ENCODE assay signal across 9 cellular contexts in the genomic region with DNA sequence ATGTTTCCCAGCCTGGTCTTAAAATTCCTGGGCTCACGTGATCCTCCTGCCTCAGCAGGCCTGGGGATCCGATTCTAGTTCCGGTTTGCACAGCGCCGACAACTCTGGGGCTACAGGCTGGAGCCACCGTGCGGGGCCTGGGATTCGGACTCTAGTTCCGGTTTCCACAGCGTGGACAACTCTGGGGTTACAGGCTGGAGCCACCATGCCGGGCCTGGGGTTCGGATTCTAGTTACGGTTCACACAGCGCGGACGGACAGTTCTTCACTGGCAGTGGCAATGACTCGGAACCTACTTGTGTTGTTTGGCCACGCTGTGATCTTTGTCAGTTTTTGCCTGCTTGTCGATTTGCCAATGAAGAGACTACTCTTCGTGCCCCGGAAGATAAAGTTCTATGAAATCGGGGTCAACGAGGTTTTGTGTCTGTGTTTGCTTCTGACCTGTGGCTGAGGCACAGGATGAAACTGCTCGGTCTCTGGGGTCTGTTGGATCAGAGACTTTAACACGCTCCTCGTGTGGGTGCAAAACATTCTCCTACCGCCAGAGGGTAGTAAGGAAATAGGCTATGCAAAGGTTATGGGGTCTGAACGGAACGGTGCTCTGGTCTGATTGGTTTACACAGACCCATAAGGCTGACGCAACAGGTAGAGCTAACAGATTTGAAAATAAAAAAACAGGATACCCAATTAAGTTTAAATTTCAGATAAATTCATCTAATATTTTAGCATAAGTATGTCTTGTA. TPM values are rescaled to one million over a fixed set of nuclear protein-coding genes. Genes with fewer than 3 reads are reported as not detected.
DNase-seq lines count a peak whose midpoint lies in the region; ATAC-seq and TF ChIP-seq lines count a peak whose summit lies in the region.
"Had no signal": no experiment of that assay in that cellular context is flagged by ENCODE, and none has a peak within 500 bp of the region (broad histone marks: within the 10 kb centered on the region; RNA-seq: fewer than 3 reads in every experiment).

No MANE protein-coding gene starts in this region.

- no peak for TF ChIP-seq POLR2A in erythroblast (IDR thresholded peaks at IDR 0.05; ENCODE audit: low read length)

- intact Hi-C loops in aorta (cut with DNase I): loop anchor here in 1 of 2 donors (2.0 kb wide), 1 partner anchor 133 kb away; no protein-coding TSS in a partner anchor

- no peak overlapping the region for H3K4me2 ChIP-seq in Karpas-422 (ENCODE audit: low read depth, low read length, poor library complexity, severe bottlenecking)

- ATAC-seq in aorta (ENCODE audit: low FRiP score): peak; percentile 85
- no peak for ATAC-seq in HG03442 (IDR thresholded peaks at IDR 0.05; ENCODE audit: unreplicated experiment)

- H3K4me1 ChIP-seq in Karpas-422 (ENCODE audit: low read length) (no peaks in the 10 kb centered on the region), aorta (ENCODE audit: control insufficient read depth in 1 of 2, insufficient read depth in 2 of 2, low read length in 2 of 2) (no peaks in the 10 kb centered on the region)

- H3K27ac ChIP-seq in Karpas-422 (ENCODE audit: low read length) (no peak overlapping the region), WERI-Rb-1 (peak overlapping the region; percentile 45; the same call in 1 of the 2 replicates), aorta (ENCODE audit: low read depth in 1 of 2, low read length in 2 of 2) (no peak overlapping the region)

- H3K27me3 ChIP-seq in Karpas-422 (ENCODE audit: low read length): no peaks in the 10 kb centered on the region
- H3K27me3 ChIP-seq in WERI-Rb-1 (ENCODE audit: insufficient read depth, low read depth, severe bottlenecking): no peaks in the 10 kb centered on the region
- H3K27me3 ChIP-seq in aorta (ENCODE audit: control insufficient read depth in 1 of 2, insufficient read depth in 2 of 2, low read length in 1 of 2): no peaks in the 10 kb centered on the region

- peak; percentile 66 for TF ChIP-seq CTCF in WERI-Rb-1 (IDR thresholded peaks at IDR 0.05; ENCODE audit: low read depth, low read length)

- no peak overlapping the region for H2AFZ ChIP-seq in Karpas-422 (ENCODE audit: low read length)

- 49 to 50% methylated on average over 30 of the region's 30 CpGs for WGBS in aorta, 2 donors

- no peaks in the 10 kb centered on the region for H4K20me1 ChIP-seq in Karpas-422 (ENCODE audit: insufficient read depth, low read depth, low read length)

- H3K9me2 ChIP-seq in Karpas-422 (replicated peaks; ENCODE audit: insufficient read depth, low read length): no peaks in the 10 kb centered on the region

- H3K9me3 ChIP-seq in Karpas-422 (ENCODE audit: low read length): peaks cover 42% of the 10 kb centered on the region
- H3K9me3 ChIP-seq in WERI-Rb-1 (ENCODE audit: severe bottlenecking): peaks cover 2% of the 10 kb centered on the region
- no peaks in the 10 kb centered on the region for H3K9me3 ChIP-seq in aorta (ENCODE audit: control insufficient read depth, low read length)

- peak; percentile 64 for DNase-seq in COR-L47 (lab: John Stamatoyannopoulos, UW)
- peak; percentile 48 for DNase-seq in Karpas-422
- peak; percentile 84 for DNase-seq in WERI-Rb-1
- DNase-seq in erythroblast (lab: John Stamatoyannopoulos, UW): peak; percentile 50 to 55
- peak; percentile 11 for DNase-seq in myocyte (ENCODE audit: low read depth)
- DNase-seq in aorta: peak in 1 of 2 donors; percentile 66
- DNase-seq in SKM-1 (lab: John Stamatoyannopoulos, UW; ENCODE audit: unreplicated experiment): no peak

- H3K36me3 ChIP-seq in Karpas-422 (ENCODE audit: insufficient read depth, low read length) (no peaks in the 10 kb centered on the region), WERI-Rb-1 (no peaks in the 10 kb centered on the region), aorta (ENCODE audit: control insufficient read depth in 1 of 2, insufficient read depth in 2 of 2, low read length in 1 of 2) (no peaks in the 10 kb centered on the region)

- no peak overlapping the region for H3K4me3 ChIP-seq in Karpas-422 (ENCODE audit: low read length)
- H3K4me3 ChIP-seq in WERI-Rb-1 (ENCODE audit: low read depth, low read length): no peak overlapping the region
- no peak overlapping the region for H3K4me3 ChIP-seq in aorta (ENCODE audit: low read length in 2 of 2)

- no peak overlapping the region for H3K9ac ChIP-seq in Karpas-422 (ENCODE audit: low read length)

- no peaks in the 10 kb centered on the region for H3K79me2 ChIP-seq in Karpas-422 (ENCODE audit: low read length)

RNA-seq across cellular contexts. Expression of gene ZSCAN1, which starts 12.1 kb away (rescaled TPM):
- total RNA-seq in Karpas-422 (2014; rRNA removed; shearing (Covaris generic); ENCODE audit: low replicate concordance): not detected in 2 replicates
- total RNA-seq in myocyte (not detected in 2 replicates), aorta (not detected)
- polyA plus RNA-seq in myocyte (2012): not detected
- under 1 TPM in 1 of 2 donors, not detected in 1; 0.23 TPM for polyA plus RNA-seq in aorta
- total RNA-seq: NCI-H460 had no signal

RNA-seq across cellular contexts. Expression of gene ZNF606, which starts 19.1 kb away (rescaled TPM):
- total RNA-seq in Karpas-422 (2014; rRNA removed; shearing (Covaris generic); ENCODE audit: low replicate concordance): 7.8 and 10.8 TPM in 2 replicates
- total RNA-seq in myocyte: 16.6 and 22.1 TPM in 2 replicates
- 4.2 TPM for polyA plus RNA-seq in myocyte (2012)
- total RNA-seq in aorta: 10 to 100 TPM in 1 of 2 donors, 1 to 10 TPM in 1; 9.9 to 21.0 TPM
- 10 to 100 TPM in 1 of 2 donors, 1 to 10 TPM in 1; 4.8 to 12.0 TPM for polyA plus RNA-seq in aorta

RNA-seq across cellular contexts. Expression of gene ZNF135, which starts 37.4 kb away (rescaled TPM):
- total RNA-seq in Karpas-422 (2014; rRNA removed; shearing (Covaris generic); ENCODE audit: low replicate concordance): not detected in 2 replicates
- total RNA-seq in myocyte (0.51 and 0.62 TPM in 2 replicates), aorta (1 to 10 TPM; 3.4 to 6.6 TPM)
- 1.0 TPM for polyA plus RNA-seq in myocyte (2012)
- polyA plus RNA-seq in aorta: 10 to 100 TPM in 1 of 2 donors, 1 to 10 TPM in 1; 2.1 to 12.8 TPM

RNA-seq across cellular contexts. Expression of gene C19orf18, which starts 47.4 kb away (rescaled TPM):
- 0.56 and 1.4 TPM in 2 replicates for total RNA-seq in Karpas-422 (2014; rRNA removed; shearing (Covaris generic); ENCODE audit: low replicate concordance)
- total RNA-seq in myocyte: 0.21 and 0.52 TPM in 2 replicates
- 0.64 TPM for polyA plus RNA-seq in myocyte (2012)
- total RNA-seq in aorta: 1 to 10 TPM; 1.0 to 2.0 TPM
- polyA plus RNA-seq in aorta: 1 to 10 TPM in 1 of 2 donors, not detected in 1; 2.9 TPM
- total RNA-seq: NCI-H460 had no signal
